Comparison of ENCODE assay signal across 8 cellular contexts in the genomic region with DNA sequence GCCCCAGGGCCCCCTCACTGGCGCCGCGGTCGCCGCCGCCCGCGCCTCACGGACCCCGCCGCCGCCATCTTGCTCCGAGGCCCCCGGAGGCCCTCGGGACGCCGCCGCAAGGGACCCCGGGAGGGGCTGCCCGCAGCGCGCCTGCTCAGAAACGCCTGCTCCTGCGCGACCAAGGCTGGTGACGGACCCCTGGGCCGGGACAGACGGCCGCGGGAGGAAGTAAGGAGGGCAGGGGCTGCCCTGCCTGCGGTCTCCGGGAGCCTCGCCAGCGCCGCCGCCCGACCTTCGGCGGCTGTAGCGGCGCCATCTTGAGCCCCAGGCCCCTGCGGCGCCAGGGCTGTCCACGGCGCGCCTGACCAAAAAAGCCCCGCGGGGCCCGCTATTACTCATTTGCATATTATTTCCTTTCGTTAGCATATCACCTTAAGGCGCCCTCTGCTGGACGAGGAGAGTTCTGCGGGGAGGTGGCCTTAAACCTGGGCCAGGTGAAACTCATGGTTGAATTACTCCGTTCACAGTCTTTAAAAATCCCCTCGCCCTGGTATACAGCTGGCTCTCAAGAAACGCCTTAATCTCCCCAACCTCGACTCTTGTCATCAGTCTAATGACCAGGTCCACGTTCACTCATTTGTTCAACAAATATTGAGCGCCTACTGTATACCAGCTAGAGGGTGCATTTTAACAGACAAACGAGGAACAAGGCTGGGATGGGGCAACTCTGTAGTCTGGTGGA. TPM values are rescaled to one million over a fixed set of nuclear protein-coding genes. Genes with fewer than 3 reads are reported as not detected.
DNase-seq lines count a peak whose midpoint lies in the region; ATAC-seq and TF ChIP-seq lines count a peak whose summit lies in the region.

A gene with protein sequence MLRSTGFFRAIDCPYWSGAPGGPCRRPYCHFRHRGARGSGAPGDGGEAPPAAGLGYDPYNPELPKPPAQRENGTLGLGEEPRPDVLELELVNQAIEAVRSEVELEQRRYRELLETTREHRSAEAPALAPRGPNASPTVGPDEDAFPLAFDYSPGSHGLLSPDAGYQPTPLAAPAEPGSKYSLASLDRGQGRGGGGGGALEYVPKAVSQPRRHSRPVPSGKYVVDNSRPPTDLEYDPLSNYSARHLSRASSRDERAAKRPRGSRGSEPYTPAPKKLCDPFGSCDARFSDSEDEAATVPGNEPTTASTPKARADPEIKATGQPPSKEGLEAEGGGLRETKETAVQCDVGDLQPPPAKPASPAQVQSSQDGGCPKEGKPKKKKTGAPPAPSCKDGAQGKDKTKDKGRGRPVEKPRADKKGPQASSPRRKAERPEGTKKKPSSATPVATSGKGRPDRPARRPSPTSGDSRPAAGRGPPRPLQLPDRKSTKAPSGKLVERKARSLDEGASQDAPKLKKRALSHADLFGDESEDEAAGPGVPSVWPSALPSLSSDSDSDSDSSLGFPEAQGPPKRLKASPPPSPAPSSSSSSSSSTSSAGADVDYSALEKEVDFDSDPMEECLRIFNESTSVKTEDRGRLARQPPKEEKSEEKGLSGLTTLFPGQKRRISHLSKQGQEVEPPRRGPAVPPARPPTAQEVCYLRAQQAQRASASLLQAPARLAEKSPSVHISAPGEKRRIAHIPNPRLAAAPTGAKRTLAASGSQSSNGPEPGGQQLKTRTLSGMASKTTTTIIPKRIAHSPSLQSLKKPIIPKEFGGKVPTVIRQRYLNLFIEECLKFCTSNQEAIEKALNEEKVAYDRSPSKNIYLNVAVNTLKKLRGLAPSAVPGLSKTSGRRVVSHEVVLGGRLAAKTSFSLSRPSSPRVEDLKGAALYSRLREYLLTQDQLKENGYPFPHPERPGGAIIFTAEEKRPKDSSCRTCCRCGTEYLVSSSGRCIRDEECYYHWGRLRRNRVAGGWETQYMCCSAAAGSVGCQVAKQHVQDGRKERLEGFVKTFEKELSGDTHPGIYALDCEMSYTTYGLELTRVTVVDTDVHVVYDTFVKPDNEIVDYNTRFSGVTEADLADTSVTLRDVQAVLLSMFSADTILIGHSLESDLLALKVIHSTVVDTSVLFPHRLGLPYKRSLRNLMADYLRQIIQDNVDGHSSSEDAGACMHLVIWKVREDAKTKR (minus strand): TSS at position 85 of the 733 bp plus-strand sequence. CDS start 125 bp downstream, outside the sequence.

- H3K4me3 ChIP-seq in LNCaP clone FGC (ENCODE audit: low read depth, low read length) (peak within 1 kb of the TSS; percentile 98), fibroblast of pulmonary artery (replicated peaks; ENCODE audit: low read depth, low read length) (peak within 1 kb of the TSS; percentile 92)

- H3K9me3 Mint-ChIP-seq in activated T-helper 17 cell treated with anti-CD3 and anti-CD28 coated beads, Interleukin-2, amount 50 U/mL, for 72 hours: no peaks in the 10 kb centered on the region
- H3K9me3 Mint-ChIP-seq in nephron: no peaks in the 10 kb centered on the region
- H3K9me3 Mint-ChIP-seq in stimulated activated naive CD8-positive, alpha-beta T cell treated with anti-CD3 and anti-CD28 coated beads, Interleukin-15, Interleukin-2, amounts not matched to agents 100 ng/mL and 50 ng/mL, for 24 hours: no peaks in the 10 kb centered on the region

- CTCF ChIA-PET in RWPE1 (lab: Yijun Ruan, JAX): interaction anchor here (0.6 to 1.2 kb wide), 4 partner anchors 9 to 52 kb away, joined by 3 to 5 read pairs (median 5); no protein-coding TSS in a partner anchor

- POLR2A ChIA-PET in RWPE1 (lab: Yijun Ruan, JAX; ENCODE audit: low non-redundant PET): interaction anchor here (0.9 kb wide), 1 partner anchor 10 kb away, joined by 12 read pairs; no protein-coding TSS in a partner anchor

- peaks cover 19% of the 10 kb centered on the region for H3K4me1 Mint-ChIP-seq in activated T-helper 17 cell treated with anti-CD3 and anti-CD28 coated beads, Interleukin-2, amount 50 U/mL, for 72 hours
- peaks cover 32% of the 10 kb centered on the region for H3K4me1 Mint-ChIP-seq in nephron
- peaks cover 71% of the 10 kb centered on the region for H3K4me1 Mint-ChIP-seq in stimulated activated naive CD8-positive, alpha-beta T cell treated with anti-CD3 and anti-CD28 coated beads, Interleukin-15, Interleukin-2, amounts not matched to agents 100 ng/mL and 50 ng/mL, for 24 hours (ENCODE audit: low read depth)

- H3K27me3 Mint-ChIP-seq in activated T-helper 17 cell treated with anti-CD3 and anti-CD28 coated beads, Interleukin-2, amount 50 U/mL, for 72 hours: no peaks in the 10 kb centered on the region
- no peaks in the 10 kb centered on the region for H3K27me3 Mint-ChIP-seq in nephron (ENCODE audit: low read depth)
- no peaks in the 10 kb centered on the region for H3K27me3 Mint-ChIP-seq in stimulated activated naive CD8-positive, alpha-beta T cell treated with anti-CD3 and anti-CD28 coated beads, Interleukin-15, Interleukin-2, amounts not matched to agents 100 ng/mL and 50 ng/mL, for 24 hours

- ATAC-seq in activated T-helper 17 cell treated with anti-CD3 and anti-CD28 coated beads, Interleukin-2, amount 50 U/mL, for 72 hours (replicated peaks): peak; percentile 85

- H3K36me3 Mint-ChIP-seq in activated T-helper 17 cell treated with anti-CD3 and anti-CD28 coated beads, Interleukin-2, amount 50 U/mL, for 72 hours (ENCODE audit: low read depth): peaks cover 22% of the 10 kb centered on the region
- H3K36me3 Mint-ChIP-seq in nephron (ENCODE audit: low read depth): no peaks in the 10 kb centered on the region
- H3K36me3 Mint-ChIP-seq in stimulated activated naive CD8-positive, alpha-beta T cell treated with anti-CD3 and anti-CD28 coated beads, Interleukin-15, Interleukin-2, amounts not matched to agents 100 ng/mL and 50 ng/mL, for 24 hours (ENCODE audit: low read depth): peaks cover 6% of the 10 kb centered on the region

- H3K27ac Mint-ChIP-seq in activated T-helper 17 cell treated with anti-CD3 and anti-CD28 coated beads, Interleukin-2, amount 50 U/mL, for 72 hours: peak within 1 kb of the TSS; percentile 96
- H3K27ac Mint-ChIP-seq in nephron: peak within 1 kb of the TSS; percentile 95 to 99 (median 96)
- peak within 1 kb of the TSS; percentile 96 for H3K27ac Mint-ChIP-seq in stimulated activated naive CD8-positive, alpha-beta T cell treated with anti-CD3 and anti-CD28 coated beads, Interleukin-15, Interleukin-2, amounts not matched to agents 100 ng/mL and 50 ng/mL, for 24 hours

- TF ChIP-seq CTCF in LNCaP clone FGC (IDR thresholded peaks at IDR 0.05; ENCODE audit: control insufficient read depth, extremely low read depth, insufficient read depth) (peak; percentile 93), RWPE1 (conservative IDR thresholded peaks at IDR 0.05; ENCODE audit: low read depth) (peak; percentile 91), fibroblast of pulmonary artery (IDR thresholded peaks at IDR 0.05; ENCODE audit: low read length, missing control alignments) (peak; percentile 85), nephron (IDR thresholded peaks at IDR 0.05; ENCODE audit: unreplicated experiment in 3 of 3) (peak; percentile 97 to 98 (median 97))

- peak within 1 kb of the TSS; percentile 98 for H3K27ac ChIP-seq in RWPE1

- peak; percentile 99 for DNase-seq in ELF-1 (ENCODE audit: low read depth, low spot score)
- peak; percentile 86 for DNase-seq in GOT3 (lab: John Stamatoyannopoulos, UW)
- peak; percentile 84 for DNase-seq in LNCaP clone FGC (ENCODE audit: low read depth)
- DNase-seq in RWPE1 (ENCODE audit: low spot score): peak; percentile 83
- DNase-seq in fibroblast of pulmonary artery (ENCODE audit: low read depth): peak; percentile 93

- peak within 1 kb of the TSS; percentile 84 for H3K4me3 Mint-ChIP-seq in activated T-helper 17 cell treated with anti-CD3 and anti-CD28 coated beads, Interleukin-2, amount 50 U/mL, for 72 hours
- H3K4me3 Mint-ChIP-seq in nephron: peak within 1 kb of the TSS; percentile 94 to 96 (median 96)
- H3K4me3 Mint-ChIP-seq in stimulated activated naive CD8-positive, alpha-beta T cell treated with anti-CD3 and anti-CD28 coated beads, Interleukin-15, Interleukin-2, amounts not matched to agents 100 ng/mL and 50 ng/mL, for 24 hours: peak within 1 kb of the TSS; percentile 95

RNA-seq across cellular contexts. Expression of the gene that starts here (rescaled TPM):
- 10 to 100 TPM; 39.7 to 50.0 TPM for total RNA-seq in activated T-helper 17 cell treated with anti-CD3 and anti-CD28 coated beads, Interleukin-2, amount 50 U/mL, for 72 hours

Comparison
In these comparisons a context has a peak if more than half of its experiments do, and no peak if none do; other contexts are left out.
1. Peak in every context shown above with its lines: DNase-seq, ATAC-seq, H3K4me3 ChIP-seq and H3K27ac ChIP-seq.